Comparison of ENCODE assay signal across 8 cellular contexts in genomic region chr10:30701471-30702173, GRCh38.
DNase-seq lines count a peak whose midpoint lies in the region; ATAC-seq, FAIRE-seq and TF ChIP-seq lines count a peak whose summit lies in the region.

No MANE protein-coding gene starts in this region.

- no peak for FAIRE-seq in HepG2 (lab: Jason Lieb, UNC)

- H3K4me1 ChIP-seq in right lobe of liver (no peaks in the 10 kb centered on the region), HepG2 (ENCODE audit: insufficient read depth, low read length) (no peaks in the 10 kb centered on the region), upper lobe of right lung (peaks cover 3% of the 10 kb centered on the region)

- H3K36me3 Mint-ChIP-seq in memory B cell: no peaks in the 10 kb centered on the region

- in situ Hi-C loops in HepG2 (cut with HindIII; ENCODE audit: extremely low pct_ligation_motif_present, low pct_unique_long_range_greater_than_20kb): no loop called here

- TF ChIP-seq POLR2A in right lobe of liver (IDR thresholded peaks at IDR 0.05): no peak
- no peak for TF ChIP-seq POLR2A in HepG2 (IDR thresholded peaks at IDR 0.05; ENCODE audit: insufficient read depth in 1 of 2, low read depth in 2 of 2, low read length in 2 of 2)

- no TSS peak for BruUV-seq in HepG2 (replicated peaks; lab: Mats Ljungman, UMichigan)

- intact Hi-C loops in right lobe of liver (cut with DNase I) (no loop called here), HepG2 (cut with micrococcal nuclease; ENCODE audit: unreplicated experiment) (no loop called here), upper lobe of right lung (cut with DNase I) (no loop called here)

- H3K9me3 Mint-ChIP-seq in memory B cell: no peaks in the 10 kb centered on the region

- POLR2A ChIA-PET in HepG2 (lab: Yijun Ruan, JAX): no interaction called here

- DNase-seq in right lobe of liver (no peak), HepG2 (ENCODE audit: low spot score) (no peak), RPMI7951 (ENCODE audit: low read depth) (peak; percentile 94), memory B cell (ENCODE audit: low spot score in 2 of 2) (peak in 1 of 2 donors; percentile 20), upper lobe of right lung (no peak), germinal center (ENCODE audit: low spot score) (no peak)
- DNase-seq in activated gamma-delta T cell treated with anti-CD3 and anti-CD28 coated beads, Interleukin-2, amount 50 U/mL, for 16 hours (ENCODE audit: low read depth): peak; percentile 57

- no peak overlapping the region for H3K4me2 ChIP-seq in HepG2 (ENCODE audit: low read depth, low read length)

- H2AFZ ChIP-seq in HepG2 (ENCODE audit: low read length): no peak overlapping the region

- H3K27me3 Mint-ChIP-seq in memory B cell: no peaks in the 10 kb centered on the region

- ATAC-seq in right lobe of liver (peak; percentile 52 to 65 (median 60)), HepG2 (no peak), HG02981 (IDR thresholded peaks at IDR 0.05; ENCODE audit: unreplicated experiment) (peak; percentile 57), memory B cell (ENCODE audit: low read depth) (peak; percentile 56), upper lobe of right lung (peak; percentile 69)

- no peaks in the 10 kb centered on the region for H4K20me1 ChIP-seq in HepG2 (ENCODE audit: insufficient read depth, low read length)

- H3K27ac ChIP-seq in right lobe of liver (no peak overlapping the region), HepG2 (ENCODE audit: extremely low read length, insufficient read depth, low read length) (no peak overlapping the region), upper lobe of right lung (peak overlapping the region; percentile 65)

- H3K27me3 ChIP-seq in right lobe of liver (no peaks in the 10 kb centered on the region), HepG2 (ENCODE audit: control insufficient read depth in 1 of 2, insufficient read depth in 2 of 2, low read length in 2 of 2) (peaks cover 4 to 36% of the 10 kb centered on the region in 2 experiments; a peak in 4 of 5 replicates), upper lobe of right lung (no peaks in the 10 kb centered on the region)

- WGBS in right lobe of liver (ENCODE audit: insufficient coverage, low coverage, low lambda C conversion rate, missing lambda C conversion rate): 45% methylated on average over 12 of the region's 12 CpGs
- WGBS in HepG2 (ENCODE audit: low lambda C conversion rate): 35% methylated on average over 11 of the region's 12 CpGs

- H3K79me2 ChIP-seq in HepG2 (ENCODE audit: insufficient read depth, low read length): no peaks in the 10 kb centered on the region

- CTCF ChIA-PET in HepG2 (lab: Yijun Ruan, JAX; ENCODE audit: low intra/inter-chr PET ratio, low total read pairs): no interaction called here

- TF ChIP-seq CTCF in right lobe of liver (IDR thresholded peaks at IDR 0.05) (no peak), HepG2 (CRISPR knock-in tag; IDR thresholded peaks at IDR 0.05) (no peak), upper lobe of right lung (IDR thresholded peaks at IDR 0.05) (no peak)

- no peak for TF ChIP-seq EP300 in HepG2 (IDR thresholded peaks at IDR 0.05; ENCODE audit: low read depth in 2 of 2, low read length in 2 of 2)
- no peak for TF ChIP-seq EP300 in HepG2 (CRISPR knock-in tag; IDR thresholded peaks at IDR 0.05; ENCODE audit: borderline replicate concordance)

- H3K27ac Mint-ChIP-seq in memory B cell: peak overlapping the region; percentile 90

- peak overlapping the region; percentile 76 for H3K4me3 Mint-ChIP-seq in memory B cell

- H3K36me3 ChIP-seq in right lobe of liver (no peaks in the 10 kb centered on the region), HepG2 (replicated peaks in 1 of 2; ENCODE audit: control insufficient read depth in 1 of 2, insufficient read depth in 2 of 2, low read length in 2 of 2) (no peaks in the 10 kb centered on the region), upper lobe of right lung (no peaks in the 10 kb centered on the region)

- H3K9me3 ChIP-seq in right lobe of liver: no peaks in the 10 kb centered on the region
- H3K9me3 ChIP-seq in HepG2 (ENCODE audit: low read length): no peaks in the 10 kb centered on the region
- no peaks in the 10 kb centered on the region for H3K9me3 ChIP-seq in upper lobe of right lung

- H3K4me3 ChIP-seq in right lobe of liver: no peak overlapping the region
- H3K4me3 ChIP-seq in HepG2 (replicated peaks in 1 of 3; ENCODE audit: insufficient read depth in 1 of 3, low read depth in 2 of 3, low read length in 3 of 3): no peak overlapping the region
- no peak overlapping the region for H3K4me3 ChIP-seq in upper lobe of right lung

- H3K4me1 Mint-ChIP-seq in memory B cell: peaks cover 42% of the 10 kb centered on the region

- no peak for TF ChIP-seq RAD21 in HepG2 (CRISPR knock-in tag; IDR thresholded peaks at IDR 0.05)

- no peak overlapping the region for H3K9ac ChIP-seq in HepG2 (ENCODE audit: insufficient read depth, low read depth, low read length)

TF ChIP-seq in HepG2, 621 proteins besides CTCF, POLR2A, EP300 and RAD21:
- TF ChIP-seq ZNF17 (CRISPR knock-in tag; IDR thresholded peaks at IDR 0.05) (no peak), TEAD2 (CRISPR knock-in tag; IDR thresholded peaks at IDR 0.05) (no peak), NFKB2 (CRISPR knock-in tag; IDR thresholded peaks at IDR 0.05; ENCODE audit: borderline replicate concordance) (no peak), ETV6 (CRISPR knock-in tag; conservative IDR thresholded peaks at IDR 0.05) (no peak)

Comparison
In these comparisons a context has a peak if more than half of its experiments do, and no peak if none do; other contexts are left out.
1. DNase-seq: peak in RPMI7951 (single experiment) and activated gamma-delta T cell treated with anti-CD3 and anti-CD28 coated beads, Interleukin-2, amount 50 U/mL, for 16 hours (single experiment); none in right lobe of liver (0 of 3), HepG2 (single experiment), upper lobe of right lung (single experiment) and germinal center (single experiment).